34 cellular contexts compared by ENCODE assay signal in the genomic region with DNA sequence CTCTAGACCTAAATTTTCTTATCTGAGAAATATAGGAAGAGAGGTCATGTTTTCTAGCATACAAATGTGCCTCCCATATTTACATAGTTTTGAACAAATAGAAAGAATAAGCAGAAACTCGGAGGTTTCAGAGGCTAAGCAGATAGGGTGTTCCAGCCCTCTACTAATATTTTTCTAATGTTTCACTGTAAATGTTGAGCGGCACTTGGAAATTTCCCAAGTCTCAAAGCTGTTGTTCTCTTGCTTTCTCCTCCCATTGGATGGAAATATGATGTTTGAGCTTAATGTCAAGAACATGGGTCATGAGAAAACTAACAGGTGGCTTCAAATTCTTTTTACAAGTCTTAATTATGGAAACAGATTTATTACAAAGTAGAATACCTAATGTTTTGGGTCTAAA. TPM values are rescaled to one million over a fixed set of nuclear protein-coding genes. Genes with fewer than 3 reads are reported as not detected.
"Had no signal": no experiment of that assay in that cellular context is flagged by ENCODE, and none has a peak within 500 bp of the region (broad histone marks: within the 10 kb centered on the region; RNA-seq: fewer than 3 reads in every experiment).

No MANE protein-coding gene starts in this region.

- H3K4me1 Mint-ChIP-seq: activated CD4-positive, alpha-beta memory T cell treated with anti-CD3 and anti-CD28 coated beads, Interleukin-2, amount 10 ng/mL, durations not matched to agents 7 days and 5 days; activated CD4-positive, alpha-beta T cell treated with anti-CD3 and anti-CD28 coated beads, Interleukin-2, amount 10 ng/mL, durations not matched to agents 7 days and 5 days; activated naive CD4-positive, alpha-beta T cell treated with anti-CD3 and anti-CD28 coated beads, Interleukin-2, amount 10 ng/mL, durations not matched to agents 7 days and 5 days; activated naive CD8-positive, alpha-beta T cell treated with anti-CD3 and anti-CD28 coated beads, Interleukin-2, amount 10 ng/mL, durations not matched to agents 7 days and 5 days; central memory CD8-positive, alpha-beta T cell had no signal

- H3K4me3 ChIP-seq: ascending aorta, coronary artery, dorsolateral prefrontal cortex, esophagus muscularis mucosa, gastrocnemius medialis, heart left ventricle had no signal

- H3K36me3 Mint-ChIP-seq: activated naive CD4-positive, alpha-beta T cell treated with anti-CD3 and anti-CD28 coated beads, Interleukin-2, amount 10 ng/mL, durations not matched to agents 7 days and 5 days; activated naive CD4-positive, alpha-beta T cell treated with anti-CD3 and anti-CD28 coated beads, Interleukin-2, amount 50 U/mL, for 72 hours; activated naive CD8-positive, alpha-beta T cell treated with anti-CD3 and anti-CD28 coated beads, Interleukin-2, amount 10 ng/mL, durations not matched to agents 7 days and 5 days; WTC11 had no signal

- ATAC-seq: activated naive CD4-positive, alpha-beta T cell treated with anti-CD3 and anti-CD28 coated beads, Interleukin-2, amount 50 U/mL, for 72 hours; activated T-cell treated with anti-CD3 and anti-CD28 coated beads, Interleukin-2, amount 50 U/mL, for 72 hours; foreskin keratinocyte; gastrocnemius medialis; heart left ventricle; WTC11 had no signal

- H3K27me3 ChIP-seq: ascending aorta, brain microvascular endothelial cell, dorsolateral prefrontal cortex, esophagus muscularis mucosa, gastrocnemius medialis had no signal

- H3K9me3 Mint-ChIP-seq: activated CD4-positive, alpha-beta memory T cell treated with anti-CD3 and anti-CD28 coated beads, Interleukin-2, amount 10 ng/mL, durations not matched to agents 7 days and 5 days; activated CD4-positive, alpha-beta T cell treated with anti-CD3 and anti-CD28 coated beads, Interleukin-2, amount 10 ng/mL, durations not matched to agents 7 days and 5 days; activated naive CD4-positive, alpha-beta T cell treated with anti-CD3 and anti-CD28 coated beads, Interleukin-2, amount 10 ng/mL, durations not matched to agents 7 days and 5 days; activated naive CD4-positive, alpha-beta T cell treated with anti-CD3 and anti-CD28 coated beads, Interleukin-2, amount 50 U/mL, for 72 hours; activated naive CD8-positive, alpha-beta T cell treated with anti-CD3 and anti-CD28 coated beads, Interleukin-2, amount 10 ng/mL, durations not matched to agents 7 days and 5 days; activated T-cell treated with anti-CD3 and anti-CD28 coated beads, Interleukin-2, amount 50 U/mL, for 24 hours; activated T-cell treated with anti-CD3 and anti-CD28 coated beads, Interleukin-2, amount 50 U/mL, for 72 hours; central memory CD8-positive, alpha-beta T cell; dendritic cell treated with granulocyte-macrophage colony-stimulating factor and Interleukin-4, amounts not matched to agents 40 ng/mL and 50 ng/mL, for 4 days; WTC11 had no signal

- H3K4me3 Mint-ChIP-seq: activated CD4-positive, alpha-beta memory T cell treated with anti-CD3 and anti-CD28 coated beads, Interleukin-2, amount 10 ng/mL, durations not matched to agents 7 days and 5 days; activated CD4-positive, alpha-beta T cell treated with anti-CD3 and anti-CD28 coated beads, Interleukin-2, amount 10 ng/mL, durations not matched to agents 7 days and 5 days; activated naive CD4-positive, alpha-beta T cell treated with anti-CD3 and anti-CD28 coated beads, Interleukin-2, amount 10 ng/mL, durations not matched to agents 7 days and 5 days; activated naive CD8-positive, alpha-beta T cell treated with anti-CD3 and anti-CD28 coated beads, Interleukin-2, amount 10 ng/mL, durations not matched to agents 7 days and 5 days; activated T-cell treated with anti-CD3 and anti-CD28 coated beads, Interleukin-2, amount 50 U/mL, for 24 hours; activated T-cell treated with anti-CD3 and anti-CD28 coated beads, Interleukin-2, amount 50 U/mL, for 72 hours; central memory CD8-positive, alpha-beta T cell; dendritic cell treated with granulocyte-macrophage colony-stimulating factor and Interleukin-4, amounts not matched to agents 40 ng/mL and 50 ng/mL, for 4 days; WTC11 had no signal

- H3K27me3 Mint-ChIP-seq: activated CD4-positive, alpha-beta memory T cell treated with anti-CD3 and anti-CD28 coated beads, Interleukin-2, amount 10 ng/mL, durations not matched to agents 7 days and 5 days; activated naive CD4-positive, alpha-beta T cell treated with anti-CD3 and anti-CD28 coated beads, Interleukin-2, amount 10 ng/mL, durations not matched to agents 7 days and 5 days; activated T-cell treated with anti-CD3 and anti-CD28 coated beads, Interleukin-2, amount 50 U/mL, for 24 hours; dendritic cell treated with granulocyte-macrophage colony-stimulating factor and Interleukin-4, amounts not matched to agents 40 ng/mL and 50 ng/mL, for 4 days had no signal

- H3K36me3 ChIP-seq: ascending aorta, brain microvascular endothelial cell, esophagus muscularis mucosa, gastrocnemius medialis, heart left ventricle had no signal

- H3K9me3 ChIP-seq: ascending aorta, esophagus muscularis mucosa, gastrocnemius medialis, heart left ventricle had no signal

- H3K27ac ChIP-seq: ascending aorta, brain microvascular endothelial cell, coronary artery, dorsolateral prefrontal cortex, esophagus muscularis mucosa, foreskin keratinocyte, gastrocnemius medialis, heart left ventricle, VCaP had no signal

- H3K4me1 ChIP-seq: ascending aorta, esophagus muscularis mucosa, foreskin keratinocyte, gastrocnemius medialis, heart left ventricle had no signal

- DNase-seq: activated CD4-positive, alpha-beta memory T cell treated with anti-CD3 and anti-CD28 coated beads, Interleukin-2, amount 10 ng/mL, durations not matched to agents 7 days and 5 days; activated CD4-positive, alpha-beta T cell treated with anti-CD3 and anti-CD28 coated beads for 1 hour; activated CD4-positive, alpha-beta T cell treated with anti-CD3 and anti-CD28 coated beads for 4 hours; activated CD4-positive, alpha-beta T cell treated with anti-CD3 and anti-CD28 coated beads, Interleukin-2, amount 10 ng/mL, durations not matched to agents 7 days and 5 days; activated CD4-positive, alpha-beta T cell treated with anti-CD3 and anti-CD28 coated beads, Interleukin-2, amount 50 U/mL, for 4 hours; activated CD8-positive, alpha-beta memory T cell treated with anti-CD3 and anti-CD28 coated beads, Interleukin-2, amount 50 U/mL, for 48 hours; activated gamma-delta T cell; activated naive CD4-positive, alpha-beta T cell; activated naive CD4-positive, alpha-beta T cell treated with anti-CD3 and anti-CD28 coated beads, Interleukin-2, amount 10 ng/mL, durations not matched to agents 7 days and 5 days; activated naive CD8-positive, alpha-beta T cell treated with anti-CD3 and anti-CD28 coated beads, Interleukin-2, amount 10 ng/mL, durations not matched to agents 7 days and 5 days; activated T-cell treated with anti-CD3 and anti-CD28 coated beads for 4 hours; activated T-cell treated with anti-CD3 and anti-CD28 coated beads, Interleukin-2, amount 50 U/mL, for 24 hours; activated T-cell treated with anti-CD3 and anti-CD28 coated beads, Interleukin-2, amount 50 U/mL, for 72 hours; brain microvascular endothelial cell; dorsolateral prefrontal cortex; effector memory CD4-positive, alpha-beta T cell; erythroblast; foreskin keratinocyte; gastrocnemius medialis; glutamatergic neuron; heart left ventricle; T-helper 2 cell had no signal

- H3K27ac Mint-ChIP-seq: activated CD4-positive, alpha-beta memory T cell treated with anti-CD3 and anti-CD28 coated beads, Interleukin-2, amount 10 ng/mL, durations not matched to agents 7 days and 5 days; activated CD4-positive, alpha-beta T cell treated with anti-CD3 and anti-CD28 coated beads, Interleukin-2, amount 10 ng/mL, durations not matched to agents 7 days and 5 days; activated naive CD4-positive, alpha-beta T cell treated with anti-CD3 and anti-CD28 coated beads, Interleukin-2, amount 10 ng/mL, durations not matched to agents 7 days and 5 days; activated naive CD4-positive, alpha-beta T cell treated with anti-CD3 and anti-CD28 coated beads, Interleukin-2, amount 50 U/mL, for 72 hours; activated naive CD8-positive, alpha-beta T cell treated with anti-CD3 and anti-CD28 coated beads, Interleukin-2, amount 10 ng/mL, durations not matched to agents 7 days and 5 days; activated T-cell treated with anti-CD3 and anti-CD28 coated beads, Interleukin-2, amount 50 U/mL, for 24 hours; activated T-cell treated with anti-CD3 and anti-CD28 coated beads, Interleukin-2, amount 50 U/mL, for 72 hours; dendritic cell treated with granulocyte-macrophage colony-stimulating factor and Interleukin-4, amounts not matched to agents 40 ng/mL and 50 ng/mL, for 4 days; WTC11 had no signal

RNA-seq across cellular contexts. Expression of gene SPINK1, which starts 5.1 kb away (rescaled TPM):
- total RNA-seq: activated CD4-positive, alpha-beta memory T cell treated with anti-CD3 and anti-CD28 coated beads, Interleukin-2, amount 10 ng/mL, durations not matched to agents 7 days and 5 days; activated CD4-positive, alpha-beta T cell treated with anti-CD3 and anti-CD28 coated beads, Interleukin-2, amount 10 ng/mL, durations not matched to agents 7 days and 5 days; activated naive CD4-positive, alpha-beta T cell treated with anti-CD3 and anti-CD28 coated beads, Interleukin-2, amount 50 U/mL, for 72 hours; activated naive CD8-positive, alpha-beta T cell treated with anti-CD3 and anti-CD28 coated beads, Interleukin-2, amount 10 ng/mL, durations not matched to agents 7 days and 5 days; activated T-cell treated with anti-CD3 and anti-CD28 coated beads, Interleukin-2, amount 50 U/mL, for 72 hours; ascending aorta; cerebellum; dorsolateral prefrontal cortex; esophagus muscularis mucosa; foreskin keratinocyte; gastrocnemius medialis; T-helper 1 cell treated with Interleukin-12 subunit alpha and Interleukin-12 subunit beta and Interleukin-4 antibody, amounts not matched to agents 30 ng/mL and 1 ng/mL, for 36 hours had no signal

RNA-seq across cellular contexts. Expression of gene JAKMIP2, which starts 43.8 kb away (rescaled TPM):
- total RNA-seq: ascending aorta, bronchial epithelial cell, foreskin keratinocyte had no signal
- polyA plus RNA-seq: foreskin keratinocyte had no signal

RNA-seq across cellular contexts. Expression of gene SCGB3A2, which starts 52.2 kb away (rescaled TPM):
- total RNA-seq: activated CD4-positive, alpha-beta memory T cell treated with anti-CD3 and anti-CD28 coated beads, Interleukin-2, amount 10 ng/mL, durations not matched to agents 7 days and 5 days; activated CD4-positive, alpha-beta T cell treated with anti-CD3 and anti-CD28 coated beads, Interleukin-2, amount 10 ng/mL, durations not matched to agents 7 days and 5 days; activated naive CD4-positive, alpha-beta T cell treated with anti-CD3 and anti-CD28 coated beads, Interleukin-2, amount 50 U/mL, for 72 hours; activated naive CD8-positive, alpha-beta T cell treated with anti-CD3 and anti-CD28 coated beads, Interleukin-2, amount 10 ng/mL, durations not matched to agents 7 days and 5 days; activated T-cell treated with anti-CD3 and anti-CD28 coated beads, Interleukin-2, amount 50 U/mL, for 72 hours; ascending aorta; bronchial epithelial cell; cardiac septum; cerebellum; esophagus muscularis mucosa; foreskin keratinocyte; gastrocnemius medialis; heart left ventricle; T-helper 1 cell treated with Interleukin-12 subunit alpha and Interleukin-12 subunit beta and Interleukin-4 antibody, amounts not matched to agents 30 ng/mL and 1 ng/mL, for 36 hours had no signal
- polyA plus RNA-seq: foreskin keratinocyte had no signal
